ENCODE assay signal across 2 cellular contexts in the genomic region with DNA sequence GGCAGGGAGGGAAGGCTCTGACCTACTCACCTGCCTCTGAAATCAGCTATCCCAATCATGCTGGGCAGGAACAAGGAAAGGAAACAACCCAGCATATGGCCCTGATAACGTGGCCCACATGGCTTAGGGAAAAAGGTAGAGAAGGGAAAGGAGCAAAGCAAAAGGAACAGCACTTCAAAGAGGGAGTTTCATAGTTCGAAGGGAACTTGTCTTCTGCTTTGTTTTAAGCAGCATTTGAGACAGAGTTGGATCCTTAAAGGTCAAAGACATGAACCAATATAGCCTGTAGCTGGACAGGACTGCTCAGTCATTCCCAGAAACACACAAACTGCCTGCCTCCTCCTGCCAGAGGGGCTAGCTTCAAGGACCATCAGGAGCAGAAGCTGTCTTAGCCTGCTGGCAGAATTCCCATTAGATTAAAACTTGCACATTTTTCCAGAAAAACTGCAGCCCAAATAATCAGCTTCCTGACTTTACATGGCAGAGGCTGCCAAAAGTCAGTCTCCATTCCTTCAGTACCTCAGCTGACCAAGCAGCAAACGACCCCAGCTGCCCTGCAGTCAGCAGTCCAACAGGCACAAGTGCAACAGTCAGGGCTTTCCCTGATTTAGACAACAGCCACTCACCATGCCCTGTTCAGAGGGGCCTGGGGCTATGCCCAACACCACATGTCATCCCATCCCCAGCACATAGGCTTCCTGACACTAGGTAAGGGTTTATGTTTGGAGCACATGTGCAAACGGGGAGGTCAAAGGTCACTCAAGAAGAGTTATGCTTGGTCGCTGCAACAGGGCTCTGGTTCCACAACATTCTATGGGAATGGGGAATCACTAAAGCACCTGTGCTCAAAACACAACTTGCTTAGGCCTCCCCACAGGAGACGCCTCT.
TF ChIP-seq lines count a peak whose summit lies in the region.

No MANE protein-coding gene starts in this region.

TF ChIP-seq in IMR-90, 13 proteins besides CTCF, POLR2A, EP300 and RAD21:
- TF ChIP-seq RCOR1 (IDR thresholded peaks at IDR 0.05; ENCODE audit: insufficient replicate concordance, low read length): no peak
- TF ChIP-seq, protein P1, sequence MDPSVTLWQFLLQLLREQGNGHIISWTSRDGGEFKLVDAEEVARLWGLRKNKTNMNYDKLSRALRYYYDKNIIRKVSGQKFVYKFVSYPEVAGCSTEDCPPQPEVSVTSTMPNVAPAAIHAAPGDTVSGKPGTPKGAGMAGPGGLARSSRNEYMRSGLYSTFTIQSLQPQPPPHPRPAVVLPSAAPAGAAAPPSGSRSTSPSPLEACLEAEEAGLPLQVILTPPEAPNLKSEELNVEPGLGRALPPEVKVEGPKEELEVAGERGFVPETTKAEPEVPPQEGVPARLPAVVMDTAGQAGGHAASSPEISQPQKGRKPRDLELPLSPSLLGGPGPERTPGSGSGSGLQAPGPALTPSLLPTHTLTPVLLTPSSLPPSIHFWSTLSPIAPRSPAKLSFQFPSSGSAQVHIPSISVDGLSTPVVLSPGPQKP (IDR thresholded peaks at IDR 0.05; ENCODE audit: borderline replicate concordance, low read depth, low read length): no peak
- no peak for TF ChIP-seq MAZ (IDR thresholded peaks at IDR 0.05; ENCODE audit: borderline replicate concordance, low read depth, low read length)
- TF ChIP-seq MAFK (IDR thresholded peaks at IDR 0.05; ENCODE audit: low read depth, low read length): no peak
- no peak for TF ChIP-seq CEBPB (IDR thresholded peaks at IDR 0.05; ENCODE audit: low read depth, low read length)
- no peak for TF ChIP-seq RFX5 (IDR thresholded peaks at IDR 0.05; ENCODE audit: low read depth, low read length)
- no peak for TF ChIP-seq SMC3 (IDR thresholded peaks at IDR 0.05; ENCODE audit: low read depth, low read length)
- TF ChIP-seq CHD1 (IDR thresholded peaks at IDR 0.05; ENCODE audit: low read depth, low read length): no peak
- TF ChIP-seq FOS (IDR thresholded peaks at IDR 0.05; ENCODE audit: low read depth, low read length): no peak
- TF ChIP-seq BHLHE40 (IDR thresholded peaks at IDR 0.05; ENCODE audit: low read depth, low read length): no peak
TF ChIP-seq in IMR-90: peak in this region for 0.

TF ChIP-seq in H1, 55 proteins besides CTCF, POLR2A, EP300 and RAD21:
- TF ChIP-seq SP1 (IDR thresholded peaks at IDR 0.05; ENCODE audit: low read depth, low read length) (no peak), PHF8 (conservative IDR thresholded peaks at IDR 0.05; ENCODE audit: low read depth, low read length) (no peak), TBP (IDR thresholded peaks at IDR 0.05; ENCODE audit: low read depth, low read length) (no peak), TAF1 (IDR thresholded peaks at IDR 0.05; ENCODE audit: low read depth, low read length) (no peak), RNF2 (IDR thresholded peaks at IDR 0.05; ENCODE audit: borderline replicate concordance, low read depth, low read length, missing control alignments, poor library complexity, severe bottlenecking) (no peak), CBX5 (IDR thresholded peaks at IDR 0.05; ENCODE audit: low read depth, low read length) (no peak), JUN (IDR thresholded peaks at IDR 0.05; ENCODE audit: low read depth, low read length) (no peak), BACH1 (IDR thresholded peaks at IDR 0.05; ENCODE audit: low read length) (no peak), SAP30 (IDR thresholded peaks at IDR 0.05; ENCODE audit: insufficient read depth, insufficient replicate concordance, low read length) (no peak)
